ENCODE assay signal across 8 cellular contexts in genomic region chr2:98761267-98761781, GRCh38. TPM values are rescaled to one million over a fixed set of nuclear protein-coding genes. Genes with fewer than 3 reads are reported as not detected.
A peak's percentile ranks its signal among the peaks of the same experiment; 100 is the strongest.
DNase-seq lines count a peak whose midpoint lies in the region; FAIRE-seq and TF ChIP-seq lines count a peak whose summit lies in the region.

No MANE protein-coding gene starts in this region.

- intact Hi-C loops in PC-9 (cut with micrococcal nuclease; ENCODE audit: unreplicated experiment) = no loop called here

- no peak overlapping the region for H3K4me2 ChIP-seq in PC-9

- POLR2A ChIA-PET in PC-9 (lab: Charles Lee; ENCODE audit: unreplicated experiment) = no interaction called here

- H2AFZ ChIP-seq in PC-9 = no peak overlapping the region

- TF ChIP-seq CTCF in epithelial cell of esophagus (IDR thresholded peaks at IDR 0.05; ENCODE audit: insufficient read depth, low read depth, low read length, missing control alignments) (no peak), PC-9 (conservative IDR thresholded peaks at IDR 0.05) (no peak)

- H3K9me3 ChIP-seq in PC-9 (ENCODE audit: insufficient read depth, low read depth) = no peaks in the 10 kb centered on the region

- H3K4me3 ChIP-seq in epithelial cell of esophagus (ENCODE audit: low read length) = no peak overlapping the region
- no peak overlapping the region for H3K4me3 ChIP-seq in PC-9

- no peak overlapping the region for H3K27ac ChIP-seq in PC-9

- peak; percentile 5 for DNase-seq in NCI-H69 (lab: John Stamatoyannopoulos, UW)
- peak; percentile 61 for DNase-seq in activated T-cell treated with anti-CD3 and anti-CD28 coated beads for 48 hours (ENCODE audit: low read depth)
- DNase-seq in epithelial cell of esophagus (ENCODE audit: low read depth) = peak; percentile 34
- DNase-seq in stimulated activated CD8-positive, alpha-beta memory T cell treated with anti-CD3 and anti-CD28 coated beads, Interleukin-12 subunit alpha, Interleukin-12 subunit beta, amount 100 ng/mL, for 4 hours (ENCODE audit: low read depth) = peak; percentile 46
- DNase-seq in GM12891 (ENCODE audit: insufficient read length, low spot score) = no peak
- DNase-seq in SIG-M5 (lab: John Stamatoyannopoulos, UW) = no peak
- no peak for DNase-seq in AG20443 (ENCODE audit: low spot score)
- no peak for DNase-seq in PC-9

- H4K20me1 ChIP-seq in PC-9 (ENCODE audit: insufficient read depth) = no peaks in the 10 kb centered on the region

- CTCF ChIA-PET in PC-9 (lab: Charles Lee) = no interaction called here

- no peaks in the 10 kb centered on the region for H3K9me2 ChIP-seq in PC-9 (ENCODE audit: insufficient read depth)

- BruUV-seq in PC-9 (replicated peaks; lab: Mats Ljungman, UMichigan) = no TSS peak

- H3K27me3 ChIP-seq in PC-9 (ENCODE audit: insufficient read depth, low read depth) = no peaks in the 10 kb centered on the region

- TF ChIP-seq POLR2A in GM12891 (IDR thresholded peaks at IDR 0.05; ENCODE audit: low read depth, low read length) = no peak

- H3K79me2 ChIP-seq in PC-9 (ENCODE audit: low read depth) = no peaks in the 10 kb centered on the region

- H3F3A ChIP-seq in PC-9 (ENCODE audit: insufficient read depth, low read depth) = peaks cover 36% of the 10 kb centered on the region

- no peak for FAIRE-seq in GM12891 (lab: Jason Lieb, UNC)

- H3K36me3 ChIP-seq in PC-9 (ENCODE audit: low read depth) = no peaks in the 10 kb centered on the region

- H3K4me1 ChIP-seq in PC-9 (replicated peaks; ENCODE audit: insufficient read depth) = peaks cover 45% of the 10 kb centered on the region

TF ChIP-seq in GM12891, 5 proteins besides CTCF, POLR2A, EP300 and RAD21:
- TF ChIP-seq POLR2AphosphoS5 (IDR thresholded peaks at IDR 0.05; ENCODE audit: low read depth, low read length) (no peak), SPI1 (IDR thresholded peaks at IDR 0.05; ENCODE audit: low read depth, low read length) (no peak), POU2F2 (IDR thresholded peaks at IDR 0.05; ENCODE audit: low read depth, low read length) (no peak), PAX5 (IDR thresholded peaks at IDR 0.05; ENCODE audit: insufficient read depth, low read length, severe bottlenecking) (no peak), TAF1 (IDR thresholded peaks at IDR 0.05; ENCODE audit: low read depth, low read length) (no peak)

RNA-seq across cellular contexts. Expression of gene MGAT4A, which starts 30.4 kb away (rescaled TPM):
- 3.0 TPM for polyA plus RNA-seq in GM12891 (2012; ENCODE audit: low read depth, missing spikeins)
- 12.2 and 12.9 TPM in 2 replicates for total RNA-seq in PC-9 (2021)

Comparison
In these comparisons a context has a peak if more than half of its experiments do, and no peak if none do; other contexts are left out.
1. DNase-seq: peak in NCI-H69 (single experiment), activated T-cell treated with anti-CD3 and anti-CD28 coated beads for 48 hours (single experiment), epithelial cell of esophagus (single experiment) and stimulated activated CD8-positive, alpha-beta memory T cell treated with anti-CD3 and anti-CD28 coated beads, Interleukin-12 subunit alpha, Interleukin-12 subunit beta, amount 100 ng/mL, for 4 hours (single experiment); none in GM12891 (single experiment), SIG-M5 (single experiment), AG20443 (single experiment) and PC-9 (0 of 2).